8 cellular contexts compared by ENCODE assay signal in genomic region chr19:53908106-53908932, GRCh38. TPM values are rescaled to one million over a fixed set of nuclear protein-coding genes. Genes with fewer than 3 reads are reported as not detected.
DNase-seq lines count a peak whose midpoint lies in the region; ATAC-seq and TF ChIP-seq lines count a peak whose summit lies in the region.

No MANE protein-coding gene starts in this region.

- H3K27me3 ChIP-seq in cardiac muscle cell = peaks cover 78% of the 10 kb centered on the region
- peaks cover 48 to 96% of the 10 kb centered on the region in 2 donors for H3K27me3 ChIP-seq in left lung
- peaks cover 39% of the 10 kb centered on the region for H3K27me3 ChIP-seq in prostate gland (replicated peaks; ENCODE audit: insufficient read depth)

- peaks cover 68% of the 10 kb centered on the region for H3K27me3 Mint-ChIP-seq in WTC11 (ENCODE audit: low read depth)

- ATAC-seq in Right ventricle myocardium inferior (no peak), WTC11 (peak; percentile 75), left lung (peak; percentile 72)

- H3K9me3 Mint-ChIP-seq in WTC11 = no peaks in the 10 kb centered on the region

- no peak for TF ChIP-seq CTCF in cardiac muscle cell (IDR thresholded peaks at IDR 0.05; ENCODE audit: low read depth, low read length)
- TF ChIP-seq CTCF in WTC11 (IDR thresholded peaks at IDR 0.05) = no peak
- TF ChIP-seq CTCF in cardiac fibroblast (IDR thresholded peaks at IDR 0.05; ENCODE audit: low read depth, low read length) = no peak
- TF ChIP-seq CTCF in left lung (IDR thresholded peaks at IDR 0.05) = no peak
- no peak for TF ChIP-seq CTCF in prostate gland (IDR thresholded peaks at IDR 0.05)

- WGBS in prostate gland = 4% methylated on average over 34 of the region's 51 CpGs

- peak overlapping the region; percentile 88 for H3K4me3 Mint-ChIP-seq in WTC11

- peak overlapping the region; percentile 92 for H3K27ac Mint-ChIP-seq in WTC11

- H3K27ac ChIP-seq in cardiac muscle cell (no peak overlapping the region), left lung (no peak overlapping the region), prostate gland (no peak overlapping the region)

- POLR2A ChIA-PET in WTC11 (lab: Charles Lee) = interaction anchor here (1.0 to 2.0 kb wide), 4 partner anchors 18 to 72 kb away, joined by 3 to 8 read pairs (median 6); partner anchors contain the start of gene MYADM

- H3K9me3 ChIP-seq in cardiac muscle cell (ENCODE audit: low read depth) = no peaks in the 10 kb centered on the region
- no peaks in the 10 kb centered on the region for H3K9me3 ChIP-seq in left lung
- no peaks in the 10 kb centered on the region for H3K9me3 ChIP-seq in prostate gland

- DNase-seq in cardiac muscle cell (ENCODE audit: low read depth in 1 of 2, low spot score in 1 of 2) = peak; percentile 71 to 79
- DNase-seq in Right ventricle myocardium inferior (ENCODE audit: missing footprints) = no peak
- DNase-seq in WTC11 (ENCODE audit: low spot score) = peak; percentile 94
- DNase-seq in cardiac fibroblast (ENCODE audit: low read depth in 2 of 2) = peak; percentile 54 to 67
- DNase-seq in left lung = no peak
- peak; percentile 36 for DNase-seq in stimulated activated CD8-positive, alpha-beta memory T cell treated with anti-CD3 and anti-CD28 coated beads, Interleukin-4, amount 100 ng/mL, for 24 hours (ENCODE audit: low read depth)
- no peak for DNase-seq in NCI-H1694 (lab: John Stamatoyannopoulos, UW)
- no peak for DNase-seq in prostate gland (ENCODE audit: low spot score)

- no peaks in the 10 kb centered on the region for H3K36me3 ChIP-seq in cardiac muscle cell
- no peaks in the 10 kb centered on the region for H3K36me3 ChIP-seq in left lung
- H3K36me3 ChIP-seq in prostate gland = no peaks in the 10 kb centered on the region

- 0 out of 2 replicates have a peak, but pooled peaks cover 5% of the 10 kb centered on the region for H3K36me3 Mint-ChIP-seq in WTC11

- TF ChIP-seq POLR2A in prostate gland (IDR thresholded peaks at IDR 0.05) = no peak

- CTCF ChIA-PET in WTC11 (lab: Charles Lee) = interaction anchor here (0.6 to 3.2 kb wide), 13 partner anchors 9 to 123 kb away, joined by 3 to 21 read pairs (median 4); partner anchors contain the start of genes MYADM and PRKCG

- H3K4me1 Mint-ChIP-seq in WTC11 = peaks cover 41% of the 10 kb centered on the region

- peak overlapping the region; percentile 13 for H3K4me3 ChIP-seq in cardiac muscle cell
- H3K4me3 ChIP-seq in cardiac fibroblast (replicated peaks in 1 of 2; ENCODE audit: low read depth in 2 of 2, low read length in 2 of 2) = peak overlapping the region; percentile 42 to 46
- no peak overlapping the region for H3K4me3 ChIP-seq in left lung
- no peak overlapping the region for H3K4me3 ChIP-seq in prostate gland

- intact Hi-C loops in Right ventricle myocardium inferior (cut with DNase I) = loop anchor here (5.0 kb wide), 1 partner anchor 114 kb away; no protein-coding TSS in a partner anchor
- intact Hi-C loops in left lung (cut with DNase I) = loop anchor here in 1 of 2 donors (10.0 kb wide), 1 partner anchor 116 kb away; no protein-coding TSS in a partner anchor
- intact Hi-C loops in prostate gland (cut with DNase I) = loop anchor here (5.0 kb wide), 1 partner anchor 114 kb away; no protein-coding TSS in a partner anchor

- H3K4me1 ChIP-seq in cardiac muscle cell (ENCODE audit: low read depth) = no peaks in the 10 kb centered on the region
- peaks cover 0 to 21% of the 10 kb centered on the region in 2 donors for H3K4me1 ChIP-seq in left lung
- peaks cover 2% of the 10 kb centered on the region for H3K4me1 ChIP-seq in prostate gland (replicated peaks)

TF ChIP-seq in WTC11, 78 proteins besides CTCF, POLR2A, EP300 and RAD21 (continues in another document):
- no peak for TF ChIP-seq TEAD1 (CRISPR knock-in tag; IDR thresholded peaks at IDR 0.05)
- TF ChIP-seq NFE2L1 (CRISPR knock-in tag; IDR thresholded peaks at IDR 0.05) = 0 out of 2 replicates have a peak, but pooled peaks have one; percentile 36
- TF ChIP-seq, protein P1, sequence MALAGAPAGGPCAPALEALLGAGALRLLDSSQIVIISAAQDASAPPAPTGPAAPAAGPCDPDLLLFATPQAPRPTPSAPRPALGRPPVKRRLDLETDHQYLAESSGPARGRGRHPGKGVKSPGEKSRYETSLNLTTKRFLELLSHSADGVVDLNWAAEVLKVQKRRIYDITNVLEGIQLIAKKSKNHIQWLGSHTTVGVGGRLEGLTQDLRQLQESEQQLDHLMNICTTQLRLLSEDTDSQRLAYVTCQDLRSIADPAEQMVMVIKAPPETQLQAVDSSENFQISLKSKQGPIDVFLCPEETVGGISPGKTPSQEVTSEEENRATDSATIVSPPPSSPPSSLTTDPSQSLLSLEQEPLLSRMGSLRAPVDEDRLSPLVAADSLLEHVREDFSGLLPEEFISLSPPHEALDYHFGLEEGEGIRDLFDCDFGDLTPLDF (CRISPR knock-in tag; IDR thresholded peaks at IDR 0.05) = no peak
- TF ChIP-seq, protein P2, sequence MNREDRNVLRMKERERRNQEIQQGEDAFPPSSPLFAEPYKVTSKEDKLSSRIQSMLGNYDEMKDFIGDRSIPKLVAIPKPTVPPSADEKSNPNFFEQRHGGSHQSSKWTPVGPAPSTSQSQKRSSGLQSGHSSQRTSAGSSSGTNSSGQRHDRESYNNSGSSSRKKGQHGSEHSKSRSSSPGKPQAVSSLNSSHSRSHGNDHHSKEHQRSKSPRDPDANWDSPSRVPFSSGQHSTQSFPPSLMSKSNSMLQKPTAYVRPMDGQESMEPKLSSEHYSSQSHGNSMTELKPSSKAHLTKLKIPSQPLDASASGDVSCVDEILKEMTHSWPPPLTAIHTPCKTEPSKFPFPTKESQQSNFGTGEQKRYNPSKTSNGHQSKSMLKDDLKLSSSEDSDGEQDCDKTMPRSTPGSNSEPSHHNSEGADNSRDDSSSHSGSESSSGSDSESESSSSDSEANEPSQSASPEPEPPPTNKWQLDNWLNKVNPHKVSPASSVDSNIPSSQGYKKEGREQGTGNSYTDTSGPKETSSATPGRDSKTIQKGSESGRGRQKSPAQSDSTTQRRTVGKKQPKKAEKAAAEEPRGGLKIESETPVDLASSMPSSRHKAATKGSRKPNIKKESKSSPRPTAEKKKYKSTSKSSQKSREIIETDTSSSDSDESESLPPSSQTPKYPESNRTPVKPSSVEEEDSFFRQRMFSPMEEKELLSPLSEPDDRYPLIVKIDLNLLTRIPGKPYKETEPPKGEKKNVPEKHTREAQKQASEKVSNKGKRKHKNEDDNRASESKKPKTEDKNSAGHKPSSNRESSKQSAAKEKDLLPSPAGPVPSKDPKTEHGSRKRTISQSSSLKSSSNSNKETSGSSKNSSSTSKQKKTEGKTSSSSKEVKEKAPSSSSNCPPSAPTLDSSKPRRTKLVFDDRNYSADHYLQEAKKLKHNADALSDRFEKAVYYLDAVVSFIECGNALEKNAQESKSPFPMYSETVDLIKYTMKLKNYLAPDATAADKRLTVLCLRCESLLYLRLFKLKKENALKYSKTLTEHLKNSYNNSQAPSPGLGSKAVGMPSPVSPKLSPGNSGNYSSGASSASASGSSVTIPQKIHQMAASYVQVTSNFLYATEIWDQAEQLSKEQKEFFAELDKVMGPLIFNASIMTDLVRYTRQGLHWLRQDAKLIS (CRISPR knock-in tag; IDR thresholded peaks at IDR 0.05; ENCODE audit: borderline replicate concordance) = no peak
- TF ChIP-seq ZNF121 (CRISPR knock-in tag; IDR thresholded peaks at IDR 0.05) = no peak
- 0 out of 2 replicates have a peak, but pooled peaks have one; percentile 13 for TF ChIP-seq FOXK1 (CRISPR knock-in tag; IDR thresholded peaks at IDR 0.05)
- TF ChIP-seq EMX1 (CRISPR knock-in tag; IDR thresholded peaks at IDR 0.05) = no peak
- TF ChIP-seq NR3C1 (CRISPR knock-in tag; conservative IDR thresholded peaks at IDR 0.05; ENCODE audit: low read depth) = no peak
- TF ChIP-seq, protein P3, sequence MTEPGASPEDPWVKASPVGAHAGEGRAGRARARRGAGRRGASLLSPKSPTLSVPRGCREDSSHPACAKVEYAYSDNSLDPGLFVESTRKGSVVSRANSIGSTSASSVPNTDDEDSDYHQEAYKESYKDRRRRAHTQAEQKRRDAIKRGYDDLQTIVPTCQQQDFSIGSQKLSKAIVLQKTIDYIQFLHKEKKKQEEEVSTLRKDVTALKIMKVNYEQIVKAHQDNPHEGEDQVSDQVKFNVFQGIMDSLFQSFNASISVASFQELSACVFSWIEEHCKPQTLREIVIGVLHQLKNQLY (CRISPR knock-in tag; IDR thresholded peaks at IDR 0.05) = no peak

RNA-seq across cellular contexts. Expression of gene CACNG7, which starts 0.8 kb away (rescaled TPM):
- total RNA-seq in cardiac muscle cell (0.60 and 1.9 TPM in 2 replicates), Right ventricle myocardium inferior (not detected), WTC11 (2021) (33.3 to 44.1 TPM (median 43.2 TPM) in 3 replicates), left lung (not detected), prostate gland (not detected)
- 0.11 and 0.19 TPM in 2 replicates for polyA plus RNA-seq in cardiac muscle cell

RNA-seq across cellular contexts. Expression of gene PRKCG, which starts 26.3 kb away (rescaled TPM):
- total RNA-seq in cardiac muscle cell (0.63 and 4.3 TPM in 2 replicates), Right ventricle myocardium inferior (not detected), WTC11 (2021) (23.0 to 30.0 TPM (median 27.5 TPM) in 3 replicates), left lung (not detected), prostate gland (under 1 TPM in 1 of 2 donors, not detected in 1; 0.97 TPM)
- polyA plus RNA-seq in cardiac muscle cell = 3.2 and 4.2 TPM in 2 replicates

RNA-seq across cellular contexts. Expression of gene MYADM, which starts 40.6 kb away (rescaled TPM):
- 115 and 150 TPM in 2 replicates for total RNA-seq in cardiac muscle cell
- polyA plus RNA-seq in cardiac muscle cell = 166 and 183 TPM in 2 replicates
- total RNA-seq in Right ventricle myocardium inferior = 141 TPM
- 78.6 to 86.4 TPM (median 79.7 TPM) in 3 replicates for total RNA-seq in WTC11 (2021)
- total RNA-seq in left lung = 100 to 1,000 TPM; 164 to 197 TPM
- 10 to 100 TPM; 56.4 to 96.3 TPM for total RNA-seq in prostate gland

RNA-seq across cellular contexts. Expression of gene CACNG8, which starts 54.4 kb away (rescaled TPM):
- total RNA-seq in cardiac muscle cell (0.77 and 1.4 TPM in 2 replicates), Right ventricle myocardium inferior (0.03 TPM), WTC11 (2021) (12.5 to 15.7 TPM (median 15.1 TPM) in 3 replicates), left lung (under 1 TPM in 1 of 2 donors, not detected in 1; 0.03 TPM), prostate gland (under 1 TPM in 1 of 2 donors, not detected in 1; 0.51 TPM)
- polyA plus RNA-seq in cardiac muscle cell = 0.68 and 1.0 TPM in 2 replicates

Comparison
In these comparisons a context has a peak if more than half of its experiments do, and no peak if none do; other contexts are left out.
1. DNase-seq: peak in cardiac muscle cell (2 of 2), WTC11 (single experiment), cardiac fibroblast (2 of 2) and stimulated activated CD8-positive, alpha-beta memory T cell treated with anti-CD3 and anti-CD28 coated beads, Interleukin-4, amount 100 ng/mL, for 24 hours (single experiment); none in Right ventricle myocardium inferior (single experiment), left lung (0 of 2), NCI-H1694 (single experiment) and prostate gland (single experiment).
2. H3K4me3 ChIP-seq: peak in cardiac muscle cell (single experiment) and cardiac fibroblast (2 of 2); none in left lung (0 of 2) and prostate gland (0 of 2).
3. RNA of gene CACNG7, which starts 0.8 kb away (total RNA-seq): 33.3 to 44.1 TPM in WTC11; 0.60 to 1.9 TPM in cardiac muscle cell, not detected in prostate gland, not detected in Right ventricle myocardium inferior (single experiment) and not detected in left lung; every median in the first group is over 10 times any median in the second.